In genomic region chr6:131061041-131061770, GRCh38 we compare ENCODE assay signal across 8 cellular contexts. TPM values are rescaled to one million over a fixed set of nuclear protein-coding genes. Genes with fewer than 3 reads are reported as not detected.
DNase-seq lines count a peak whose midpoint lies in the region; ATAC-seq and TF ChIP-seq lines count a peak whose summit lies in the region.

No MANE protein-coding gene starts in this region.

- no peaks in the 10 kb centered on the region for H3K36me3 ChIP-seq in HUES64 (ENCODE audit: insufficient read depth, low read length)

- peak overlapping the region; percentile 69 to 93 (median 86) for H3K27ac Mint-ChIP-seq in naive B cell

- WGBS in HUES64, result 57% methylated on average over 9 of the region's 10 CpGs

- H3K4me3 Mint-ChIP-seq in naive B cell, result peak overlapping the region; percentile 88 to 97 (median 92)

- peaks cover 27% of the 10 kb centered on the region for H3K4me1 ChIP-seq in HUES64 (ENCODE audit: insufficient read depth, low read length)

- no peak overlapping the region for H3K9ac ChIP-seq in HUES64 (ENCODE audit: low read depth, low read length)

- peaks cover 0 to 15% (median 10%) of the 10 kb centered on the region in 7 donors for H3K9me3 Mint-ChIP-seq in naive B cell

- H3K27ac ChIP-seq in HUES64 (ENCODE audit: low read depth, low read length), result no peak overlapping the region
- peak overlapping the region; percentile 93 for H3K27ac ChIP-seq in caudate nucleus (ENCODE audit: low read depth, low read length)

- TF ChIP-seq CTCF in GM12865 (IDR thresholded peaks at IDR 0.05; ENCODE audit: insufficient read depth, low read depth, low read length, missing control alignments), result no peak

- H3K9me3 ChIP-seq in HUES64 (ENCODE audit: insufficient read depth, low read depth, low read length), result no peaks in the 10 kb centered on the region

- H3K27me3 ChIP-seq in HUES64 (ENCODE audit: insufficient read depth, low read length), result peaks cover 15% of the 10 kb centered on the region; the same call in 1 of the 2 replicates

- H3K27me3 Mint-ChIP-seq in naive B cell, result no peaks in the 10 kb centered on the region

- peaks cover 0 to 14% of the 10 kb centered on the region in 2 donors for H3K36me3 Mint-ChIP-seq in naive B cell

- no peak for ATAC-seq in naive B cell (ENCODE audit: low read depth in 2 of 2)

- H3K4me1 Mint-ChIP-seq in naive B cell, result peaks cover 22 to 42% (median 36%) of the 10 kb centered on the region in 3 donors

- H3K4me3 ChIP-seq in GM12865 (ENCODE audit: low read depth, low read length) (peak overlapping the region; percentile 97), HUES64 (ENCODE audit: low read length) (peak overlapping the region; percentile 83)

- DNase-seq in GM12865 (ENCODE audit: low read depth) (peak; percentile 40), caudate nucleus (lab: John Stamatoyannopoulos, UW) (peak in 15 of 61 donors; percentile 3 to 50 (median 18)), naive B cell (peak; percentile 9), NCI-H1048 (lab: John Stamatoyannopoulos, UW) (no peak), NCI-H187 treated with DMSO at 0.1 percent for 48 hours (lab: John Stamatoyannopoulos, UW) (no peak), activated gamma-delta T cell treated with Interleukin-2 at 50 U/mL for 16 hours (no peak)
- DNase-seq in activated effector memory CD4-positive, alpha-beta T cell treated with Interleukin-2 at 50 U/mL for 16 hours, result no peak

RNA-seq across cellular contexts. Expression of gene EPB41L2, which starts 1.8 kb away (rescaled TPM):
- polyA plus RNA-seq in HUES64 (2013, experiment 1 of 2), result 46.4 TPM
- 56.4 TPM for polyA plus RNA-seq in HUES64 (2013, experiment 2 of 2)
- polyA plus RNA-seq in naive B cell (ENCODE audit: low read depth in 6 of 6), result 10 to 100 TPM; 10.9 to 51.1 (median 34.0) TPM

Comparison
In these comparisons a context has a peak if more than half of its experiments do, and no peak if none do; other contexts are left out.
1. DNase-seq: peak in GM12865 (single experiment) and naive B cell (single experiment); none in NCI-H1048 (single experiment), activated effector memory CD4-positive, alpha-beta T cell treated with Interleukin-2 at 50 U/mL for 16 hours (single experiment), NCI-H187 treated with DMSO at 0.1 percent for 48 hours (single experiment) and activated gamma-delta T cell treated with Interleukin-2 at 50 U/mL for 16 hours (single experiment).